In the genomic region with DNA sequence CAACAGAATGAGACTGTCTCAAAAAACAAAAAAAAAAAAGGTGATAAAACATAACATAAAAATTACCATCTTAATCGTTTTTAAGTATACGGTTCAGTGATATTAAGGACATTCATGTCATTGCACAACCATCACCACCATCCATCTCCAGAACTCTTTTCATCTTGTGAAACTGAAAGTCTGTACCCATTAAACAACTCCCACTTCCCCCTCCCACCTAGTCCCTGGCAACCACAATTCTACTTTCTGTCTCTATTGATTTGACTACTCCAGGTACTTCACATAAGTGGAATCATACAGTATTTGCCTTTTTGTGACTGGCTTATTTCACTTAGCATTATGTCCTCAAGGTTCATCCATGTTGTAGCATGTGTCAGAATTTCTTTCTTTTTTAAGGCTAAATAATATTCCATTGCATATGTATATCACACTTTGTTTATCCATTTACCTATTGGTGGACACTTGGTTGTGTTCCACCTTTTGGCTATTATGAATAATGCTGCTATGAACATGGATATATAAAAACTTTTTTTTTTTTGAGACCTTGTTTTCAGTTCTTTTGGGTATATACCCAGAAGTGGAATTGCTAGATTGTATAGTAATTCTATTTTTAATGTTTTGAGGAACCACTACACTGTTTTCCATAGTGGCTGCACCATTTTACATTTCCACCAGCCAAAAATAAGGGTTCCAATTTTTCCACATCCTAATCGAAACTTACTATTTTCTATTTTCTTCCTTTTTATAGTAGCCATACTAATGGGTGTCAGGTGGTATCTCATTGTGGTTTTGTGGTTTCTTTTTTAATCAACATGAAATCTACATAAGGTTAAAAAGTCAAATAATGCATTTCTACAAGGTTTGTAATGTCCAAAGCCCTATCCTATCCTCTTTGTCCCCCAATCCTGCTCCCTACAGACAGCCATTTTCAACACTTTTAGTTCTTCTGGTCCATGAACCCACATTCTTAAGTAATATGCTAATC, we compare ENCODE assay signal across 9 cellular contexts. TPM values are rescaled to one million over a fixed set of nuclear protein-coding genes. Genes with fewer than 3 reads are reported as not detected.
DNase-seq lines count a peak whose midpoint lies in the region; ATAC-seq and TF ChIP-seq lines count a peak whose summit lies in the region.
"Had no signal": no experiment of that assay in that cellular context is flagged by ENCODE, and none has a peak within 500 bp of the region (broad histone marks: within the 10 kb centered on the region; RNA-seq: fewer than 3 reads in every experiment).

No MANE protein-coding gene starts in this region.

- no peaks in the 10 kb centered on the region for H4K20me1 ChIP-seq in H9 (ENCODE audit: control insufficient read depth, insufficient read depth, insufficient read length)

- no peak overlapping the region for H2AK5ac ChIP-seq in H9 (ENCODE audit: insufficient read length, low read length)

- H2BK120ac ChIP-seq in H9 (ENCODE audit: low read depth, low read length, poor library complexity, severe bottlenecking) = no peak overlapping the region

- DNase-seq in SIG-M5 treated with dmso at 0.1 percent for 504 hours (lab: John Stamatoyannopoulos, UW; ENCODE audit: unreplicated experiment) (peak; percentile 73), NCI-H2227 (lab: John Stamatoyannopoulos, UW; ENCODE audit: unreplicated experiment) (no peak), NCI-H187 (lab: John Stamatoyannopoulos, UW) (no peak), H9 (no peak), heart right ventricle (no peak)
- DNase-seq in stimulated activated CD4-positive, alpha-beta T cell treated with anti-CD3 and anti-CD28 coated beads, Interleukin-4, amount 100 ng/mL, for 24 hours = peak; percentile 67

- no peak overlapping the region for H2BK12ac ChIP-seq in H9 (ENCODE audit: insufficient read length, low read depth, low read length)

- no peaks in the 10 kb centered on the region for H3K27me3 Mint-ChIP-seq in H9 (ENCODE audit: low read depth)
- H3K27me3 Mint-ChIP-seq: activated naive CD8-positive, alpha-beta T cell had no signal

- no peak overlapping the region for H3K9ac ChIP-seq in H9 (ENCODE audit: extremely low read depth, insufficient read length, low read length)

- H3K23me2 ChIP-seq in H9 (ENCODE audit: insufficient read length, low read depth, low read length, poor library complexity, severe bottlenecking) = no peaks in the 10 kb centered on the region

- H2BK15ac ChIP-seq in H9 (ENCODE audit: low read depth, low read length) = no peak overlapping the region

- no peak overlapping the region for H3K4ac ChIP-seq in H9 (ENCODE audit: low read depth, low read length)

- H3K9me3 ChIP-seq in H9 (ENCODE audit: control insufficient read depth, low read depth, low read length) (no peaks in the 10 kb centered on the region), heart right ventricle (no peaks in the 10 kb centered on the region)

- H3K56ac ChIP-seq in H9 (ENCODE audit: insufficient read length, low read depth, low read length) = no peak overlapping the region

- TF ChIP-seq CTCF in H9 (conservative IDR thresholded peaks at IDR 0.05) = no peak
- TF ChIP-seq CTCF in heart right ventricle (IDR thresholded peaks at IDR 0.05) = no peak

- no peak overlapping the region for H3K18ac ChIP-seq in H9 (ENCODE audit: insufficient read length, low read depth, low read length)

- H3K36me3 Mint-ChIP-seq in H9 (ENCODE audit: insufficient read depth in 1 of 3, low read depth in 3 of 3) = peaks cover 0 to 8% (median 2%) of the 10 kb centered on the region in 3 experiments; a peak in 4 of 7 replicates
- H3K36me3 Mint-ChIP-seq: activated naive CD8-positive, alpha-beta T cell had no signal

- H3K9me3 Mint-ChIP-seq in H9 = no peaks in the 10 kb centered on the region

- no peak overlapping the region for H2BK5ac ChIP-seq in H9 (ENCODE audit: insufficient read length, low read length)

- peak overlapping the region in 1 of 3 experiments; percentile 55; a peak in 1 of 7 replicates for H3K27ac Mint-ChIP-seq in H9

- no peak overlapping the region for H4K5ac ChIP-seq in H9 (ENCODE audit: insufficient read length, low read depth, low read length)

- no peak overlapping the region for H3K23ac ChIP-seq in H9 (ENCODE audit: insufficient read length, low read depth, low read length)

- H3K14ac ChIP-seq in H9 (ENCODE audit: insufficient read depth, low read length) = no peak overlapping the region

- no peak overlapping the region for H3K4me2 ChIP-seq in H9 (ENCODE audit: insufficient read depth, insufficient read length, low read length)

- H3K79me1 ChIP-seq in H9 (ENCODE audit: insufficient read depth, low read depth, low read length, poor library complexity, severe bottlenecking) = no peaks in the 10 kb centered on the region

- H4K8ac ChIP-seq in H9 (replicated peaks; ENCODE audit: insufficient read length, low read depth, low read length) = no peak overlapping the region

- H2AFZ ChIP-seq in H9 (ENCODE audit: low read length) = no peak overlapping the region

- no peak overlapping the region for H3T11ph ChIP-seq in H9 (ENCODE audit: low read length)

- no peak overlapping the region for H2BK20ac ChIP-seq in H9 (ENCODE audit: low read depth, low read length, poor library complexity, severe bottlenecking)

- H3K4me1 Mint-ChIP-seq in H9 = no peaks in the 10 kb centered on the region

- intact Hi-C loops in heart right ventricle (cut with DNase I) = loop anchor here in 7 of 10 donors (5.0 to 10.0 kb wide), 4 partner anchors 121 to 276 kb away; a partner anchor contains a TSS

- no peaks in the 10 kb centered on the region for H3K36me3 ChIP-seq in heart right ventricle

- H3K4me3 ChIP-seq in heart right ventricle = no peak overlapping the region

- H3K4me3 Mint-ChIP-seq in H9 = no peak overlapping the region

- H3K79me2 ChIP-seq in H9 (ENCODE audit: insufficient read depth, low read length) = no peaks in the 10 kb centered on the region

- H3K27me3 ChIP-seq in H9 (ENCODE audit: insufficient read depth, low read length) (no peaks in the 10 kb centered on the region), heart right ventricle (no peaks in the 10 kb centered on the region)

- ATAC-seq in GM19324 (IDR thresholded peaks at IDR 0.05; ENCODE audit: low FRiP score, unreplicated experiment) = peak; percentile 89
- ATAC-seq in HG02970 (IDR thresholded peaks at IDR 0.05; ENCODE audit: low FRiP score, unreplicated experiment) = peak; percentile 69
- ATAC-seq in heart right ventricle = no peak

- H3K27ac ChIP-seq in H9 (ENCODE audit: insufficient read length, low read depth, low read length) (no peak overlapping the region), heart right ventricle (no peak overlapping the region)

- H4K91ac ChIP-seq in H9 (ENCODE audit: insufficient read length, low read depth, low read length) = no peak overlapping the region

- 100% methylated on average over 1 of the region's 3 CpGs for WGBS in H9 (ENCODE audit: extremely low coverage, insufficient read length, low lambda C conversion rate)
- 70 to 85% methylated on average over 3 of the region's 3 CpGs for WGBS in heart right ventricle, 2 donors

- no peaks in the 10 kb centered on the region for H3K4me1 ChIP-seq in H9 (ENCODE audit: insufficient read depth, low read length)
- H3K4me1 ChIP-seq in heart right ventricle = peaks cover 0 to 12% (median 0%) of the 10 kb centered on the region in 9 donors

RNA-seq across cellular contexts. Expression of a gene that starts 23.4 kb away (rescaled TPM):
- 75.8 and 82.6 TPM in 2 replicates for total RNA-seq in H9 (2021)
- 10 to 100 TPM; 29.9 to 43.7 (median 32.7) TPM for total RNA-seq in heart right ventricle
- polyA plus RNA-seq in heart right ventricle = 10 to 100 TPM in 1 of 2 donors, 1 to 10 TPM in 1; 6.7 to 17.9 TPM

RNA-seq across cellular contexts. Expression of a gene that starts 45.4 kb away (rescaled TPM):
- total RNA-seq in H9 (2021) (29.1 and 33.0 TPM in 2 replicates), heart right ventricle (100 to 1,000 TPM in 5 of 10 donors, 10 to 100 TPM in 5; 78.8 to 175 (median 99.8) TPM)
- 100 to 1,000 TPM; 139 to 156 TPM for polyA plus RNA-seq in heart right ventricle

Comparison
In these comparisons a context has a peak if more than half of its experiments do, and no peak if none do; other contexts are left out.
1. ATAC-seq: peak in GM19324 (single experiment) and HG02970 (single experiment); none in heart right ventricle (0 of 8).
2. DNase-seq: peak in SIG-M5 treated with dmso at 0.1 percent for 504 hours (single experiment) and stimulated activated CD4-positive, alpha-beta T cell treated with anti-CD3 and anti-CD28 coated beads, Interleukin-4, amount 100 ng/mL, for 24 hours (single experiment); none in NCI-H2227 (single experiment), NCI-H187 (0 of 2), H9 (single experiment) and heart right ventricle (0 of 2).